23 cellular contexts compared by ENCODE assay signal in the genomic region with DNA sequence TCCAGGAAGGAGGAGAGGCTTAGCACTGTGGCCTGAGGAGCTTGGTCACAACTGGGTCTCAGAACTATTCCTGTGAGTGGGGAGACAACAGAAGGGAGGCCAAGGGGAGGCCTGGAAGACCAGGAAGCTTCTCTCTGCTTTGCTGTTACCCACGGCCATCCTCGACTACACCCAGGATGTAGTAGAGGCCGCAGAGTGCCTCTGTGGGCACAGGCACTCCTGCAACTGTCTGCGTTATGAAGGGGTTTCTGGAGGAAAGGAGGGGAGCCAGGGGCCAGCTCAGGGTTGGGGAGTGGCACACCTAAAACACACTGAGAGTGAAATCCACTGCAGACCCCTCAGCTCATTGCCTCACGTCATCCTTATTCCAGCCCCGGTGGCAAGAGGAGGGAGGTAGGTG. TPM values are rescaled to one million over a fixed set of nuclear protein-coding genes. Genes with fewer than 3 reads are reported as not detected.
A peak's percentile ranks its signal among the peaks of the same experiment; 100 is the strongest.
DNase-seq lines count a peak whose midpoint lies in the region; ATAC-seq and TF ChIP-seq lines count a peak whose summit lies in the region.
"Had no signal": no experiment of that assay in that cellular context is flagged by ENCODE, and none has a peak within 500 bp of the region (broad histone marks: within the 10 kb centered on the region; RNA-seq: fewer than 3 reads in every experiment).

No MANE protein-coding gene starts in this region.

- DNase-seq in T-helper 1 cell (no peak), epidermal melanocyte (ENCODE audit: insufficient read length, low spot score) (peak; percentile 5), erythroblast (lab: John Stamatoyannopoulos, UW) (no peak), Caco-2 (no peak), putamen (ENCODE audit: low spot score) (no peak)
- DNase-seq in CD8-positive, alpha-beta T cell, result no peak
- DNase-seq in activated CD8-positive, alpha-beta T cell treated with anti-CD3 and anti-CD28 coated beads for 36 hours, result no peak
- DNase-seq: AML-193; EL; NCI-H1417; NCI-H187; NCI-H2107; NCI-H510A; NCI-H748 treated with DMSO at 0.1 percent for 48 hours; NK-92 treated with Interleukin-12 subunit alpha and Interleukin-12 subunit beta, amount 100 ng/mL, for 24 hours; SHP77 had no signal

- BruUV-seq in Caco-2 (replicated peaks; lab: Mats Ljungman, UMichigan), result no TSS peak

- no peaks in the 10 kb centered on the region for H3K36me3 Mint-ChIP-seq in T-helper 1 cell treated with Interleukin-12 subunit alpha and Interleukin-12 subunit beta and Interleukin-4 antibody, amounts not matched to agents 30 μg/mL and 1 μg/mL, for 36 hours (ENCODE audit: low read depth)
- H3K36me3 Mint-ChIP-seq in CD8-positive, alpha-beta T cell, result no peaks in the 10 kb centered on the region
- H3K36me3 Mint-ChIP-seq in activated CD8-positive, alpha-beta T cell treated with anti-CD3 and anti-CD28 coated beads for 36 hours (ENCODE audit: low read depth), result no peaks in the 10 kb centered on the region
- H3K36me3 Mint-ChIP-seq in Caco-2 (ENCODE audit: insufficient read depth, unreplicated experiment), result peaks cover 1% of the 10 kb centered on the region

- peaks cover 7% of the 10 kb centered on the region for H3K27me3 ChIP-seq in CD8-positive, alpha-beta T cell (ENCODE audit: insufficient read depth, low read length)
- no peaks in the 10 kb centered on the region for H3K27me3 ChIP-seq in Caco-2 (replicated peaks; ENCODE audit: control insufficient read depth, insufficient read depth, low read length)

- no peaks in the 10 kb centered on the region for H3K9me3 Mint-ChIP-seq in T-helper 1 cell treated with Interleukin-12 subunit alpha and Interleukin-12 subunit beta and Interleukin-4 antibody, amounts not matched to agents 30 μg/mL and 1 μg/mL, for 36 hours
- H3K9me3 Mint-ChIP-seq in CD8-positive, alpha-beta T cell, result no peaks in the 10 kb centered on the region
- no peaks in the 10 kb centered on the region for H3K9me3 Mint-ChIP-seq in activated CD8-positive, alpha-beta T cell treated with anti-CD3 and anti-CD28 coated beads for 36 hours
- H3K9me3 Mint-ChIP-seq in Caco-2 (ENCODE audit: unreplicated experiment), result no peaks in the 10 kb centered on the region

- no peak overlapping the region for H3K27ac ChIP-seq in CD8-positive, alpha-beta T cell (ENCODE audit: low read depth, low read length)
- H3K27ac ChIP-seq: 22Rv1, C4-2B, KMS-11 had no signal

- peaks cover 3% of the 10 kb centered on the region for H3K4me1 Mint-ChIP-seq in T-helper 1 cell treated with Interleukin-12 subunit alpha and Interleukin-12 subunit beta and Interleukin-4 antibody, amounts not matched to agents 30 μg/mL and 1 μg/mL, for 36 hours (ENCODE audit: low read depth)
- H3K4me1 Mint-ChIP-seq in CD8-positive, alpha-beta T cell (ENCODE audit: low read depth), result peaks cover 3% of the 10 kb centered on the region
- peaks cover 6% of the 10 kb centered on the region for H3K4me1 Mint-ChIP-seq in activated CD8-positive, alpha-beta T cell treated with anti-CD3 and anti-CD28 coated beads for 36 hours (ENCODE audit: low read depth)
- peaks cover 8% of the 10 kb centered on the region for H3K4me1 Mint-ChIP-seq in Caco-2 (ENCODE audit: low read depth, unreplicated experiment)

- TF ChIP-seq CTCF in CD8-positive, alpha-beta T cell (IDR thresholded peaks at IDR 0.05), result no peak
- no peak for TF ChIP-seq CTCF in activated CD8-positive, alpha-beta T cell treated with anti-CD3 and anti-CD28 coated beads for 36 hours (IDR thresholded peaks at IDR 0.05)
- TF ChIP-seq CTCF in Caco-2 (IDR thresholded peaks at IDR 0.05; ENCODE audit: insufficient read depth in 1 of 2, low read depth in 1 of 2, low read length in 1 of 2, severe bottlenecking in 1 of 2, unreplicated experiment in 1 of 2), result no peak

- TF ChIP-seq POLR2A in erythroblast (IDR thresholded peaks at IDR 0.05; ENCODE audit: low read length), result no peak

- peak; percentile 52 for ATAC-seq in CD8-positive, alpha-beta T cell
- peak; percentile 24 for ATAC-seq in activated CD8-positive, alpha-beta T cell treated with anti-CD3 and anti-CD28 coated beads for 36 hours

- H3K27me3 Mint-ChIP-seq in T-helper 1 cell treated with Interleukin-12 subunit alpha and Interleukin-12 subunit beta and Interleukin-4 antibody, amounts not matched to agents 30 μg/mL and 1 μg/mL, for 36 hours (ENCODE audit: low read depth), result peaks cover 39% of the 10 kb centered on the region
- peaks cover 26% of the 10 kb centered on the region for H3K27me3 Mint-ChIP-seq in CD8-positive, alpha-beta T cell (ENCODE audit: low read depth)
- peaks cover 20% of the 10 kb centered on the region for H3K27me3 Mint-ChIP-seq in activated CD8-positive, alpha-beta T cell treated with anti-CD3 and anti-CD28 coated beads for 36 hours
- peaks cover 3% of the 10 kb centered on the region for H3K27me3 Mint-ChIP-seq in Caco-2 (ENCODE audit: insufficient read depth, unreplicated experiment)

- H3K4me3 Mint-ChIP-seq in T-helper 1 cell treated with Interleukin-12 subunit alpha and Interleukin-12 subunit beta and Interleukin-4 antibody, amounts not matched to agents 30 μg/mL and 1 μg/mL, for 36 hours, result no peak overlapping the region
- H3K4me3 Mint-ChIP-seq in CD8-positive, alpha-beta T cell, result no peak overlapping the region
- no peak overlapping the region for H3K4me3 Mint-ChIP-seq in activated CD8-positive, alpha-beta T cell treated with anti-CD3 and anti-CD28 coated beads for 36 hours
- no peak overlapping the region for H3K4me3 Mint-ChIP-seq in Caco-2 (ENCODE audit: unreplicated experiment)

- H3K9me3 ChIP-seq in CD8-positive, alpha-beta T cell (ENCODE audit: low read length), result no peaks in the 10 kb centered on the region
- H3K9me3 ChIP-seq in Caco-2, result no peaks in the 10 kb centered on the region

- CTCF ChIA-PET in CD8-positive, alpha-beta T cell (lab: Charles Lee), result interaction anchor here (0.8 to 2.2 kb wide), 3 partner anchors 13 to 31 kb away, joined by 3 to 10 read pairs (median 4); no protein-coding TSS in a partner anchor
- CTCF ChIA-PET in activated CD8-positive, alpha-beta T cell treated with anti-CD3 and anti-CD28 coated beads for 36 hours (lab: Charles Lee), result interaction anchor here (0.8 kb wide), 1 partner anchor 32 kb away, joined by 3 read pairs; no protein-coding TSS in a partner anchor
- CTCF ChIA-PET in Caco-2 (lab: Charles Lee), result interaction anchor here (1.0 to 1.7 kb wide), 3 partner anchors 10 to 12 kb away, joined by 3 to 7 read pairs (median 7); no protein-coding TSS in a partner anchor

- H3K36me3 ChIP-seq in CD8-positive, alpha-beta T cell (ENCODE audit: insufficient read depth, low read length), result no peaks in the 10 kb centered on the region
- no peaks in the 10 kb centered on the region for H3K36me3 ChIP-seq in Caco-2 (ENCODE audit: control insufficient read depth, insufficient read depth, low read length)

- intact Hi-C loops in CD8-positive, alpha-beta T cell (cut with DNase I, micrococcal nuclease), result loop anchor here in 1 of 2 experiments (10.0 kb wide), 1 partner anchor 374 kb away; a partner anchor contains a TSS
- intact Hi-C loops in activated CD8-positive, alpha-beta T cell treated with anti-CD3 and anti-CD28 coated beads for 36 hours (cut with micrococcal nuclease), result no loop called here
- intact Hi-C loops in Caco-2 (cut with micrococcal nuclease; ENCODE audit: unreplicated experiment), result no loop called here

- no peaks in the 10 kb centered on the region for H3K4me1 ChIP-seq in CD8-positive, alpha-beta T cell (ENCODE audit: insufficient read depth, low read length)
- peaks cover 7% of the 10 kb centered on the region; the same call in 1 of the 2 replicates for H3K4me1 ChIP-seq in Caco-2

- H3K4me3 ChIP-seq in CD8-positive, alpha-beta T cell (ENCODE audit: low read depth, low read length), result no peak overlapping the region
- no peak overlapping the region for H3K4me3 ChIP-seq in Caco-2 (ENCODE audit: low read depth, low read length)

- H3K27ac Mint-ChIP-seq in T-helper 1 cell treated with Interleukin-12 subunit alpha and Interleukin-12 subunit beta and Interleukin-4 antibody, amounts not matched to agents 30 μg/mL and 1 μg/mL, for 36 hours, result peak overlapping the region; percentile 64
- H3K27ac Mint-ChIP-seq in CD8-positive, alpha-beta T cell, result peak overlapping the region; percentile 32
- peak overlapping the region; percentile 55 for H3K27ac Mint-ChIP-seq in activated CD8-positive, alpha-beta T cell treated with anti-CD3 and anti-CD28 coated beads for 36 hours
- no peak overlapping the region for H3K27ac Mint-ChIP-seq in Caco-2 (ENCODE audit: unreplicated experiment)

- POLR2A ChIA-PET in CD8-positive, alpha-beta T cell (lab: Charles Lee), result no interaction called here
- POLR2A ChIA-PET in activated CD8-positive, alpha-beta T cell treated with anti-CD3 and anti-CD28 coated beads for 36 hours (lab: Charles Lee), result interaction anchor here (1.0 to 1.3 kb wide), 2 partner anchors 13 to 15 kb away, joined by 4 to 6 read pairs; no protein-coding TSS in a partner anchor
- POLR2A ChIA-PET in Caco-2 (lab: Charles Lee), result no interaction called here

RNA-seq across cellular contexts. Expression of a gene that starts 3.8 kb away (rescaled TPM):
- not detected for total RNA-seq in CD8-positive, alpha-beta T cell
- not detected for total RNA-seq in activated CD8-positive, alpha-beta T cell treated with anti-CD3 and anti-CD28 coated beads for 36 hours
- total RNA-seq in Caco-2 (2022), result not detected in 2 replicates
- total RNA-seq: H4, HT-29, M059J had no signal

RNA-seq across cellular contexts. Expression of a gene that starts 9.6 kb away (rescaled TPM):
- total RNA-seq in CD8-positive, alpha-beta T cell, result not detected
- not detected for total RNA-seq in activated CD8-positive, alpha-beta T cell treated with anti-CD3 and anti-CD28 coated beads for 36 hours
- 0.56 and 1.2 TPM in 2 replicates for total RNA-seq in Caco-2 (2022)
- total RNA-seq: H4 had no signal

RNA-seq across cellular contexts. Expression of a gene that starts 16.0 kb away (rescaled TPM):
- total RNA-seq in CD8-positive, alpha-beta T cell, result 10 to 100 TPM; 20.9 TPM
- 10 to 100 TPM; 30.2 to 31.9 TPM for total RNA-seq in activated CD8-positive, alpha-beta T cell treated with anti-CD3 and anti-CD28 coated beads for 36 hours
- total RNA-seq in Caco-2 (2022), result 85.8 and 92.7 TPM in 2 replicates

RNA-seq across cellular contexts. Expression of a gene that starts 31.2 kb away (rescaled TPM):
- 1 to 10 TPM; 3.4 to 5.9 TPM for total RNA-seq in CD8-positive, alpha-beta T cell
- total RNA-seq in activated CD8-positive, alpha-beta T cell treated with anti-CD3 and anti-CD28 coated beads for 36 hours, result under 1 TPM; 0.61 to 0.96 TPM
- total RNA-seq in Caco-2 (2022), result 13.9 and 14.4 TPM in 2 replicates

RNA-seq across cellular contexts. Expression of a gene that starts 33.4 kb away (rescaled TPM):
- total RNA-seq in CD8-positive, alpha-beta T cell, result 10 to 100 TPM; 16.1 to 18.3 TPM
- 1 to 10 TPM; 8.0 to 8.3 TPM for total RNA-seq in activated CD8-positive, alpha-beta T cell treated with anti-CD3 and anti-CD28 coated beads for 36 hours
- total RNA-seq in Caco-2 (2022), result 8.3 and 9.8 TPM in 2 replicates
